Comparison of ENCODE assay signal across 1 cellular context in the genomic region with DNA sequence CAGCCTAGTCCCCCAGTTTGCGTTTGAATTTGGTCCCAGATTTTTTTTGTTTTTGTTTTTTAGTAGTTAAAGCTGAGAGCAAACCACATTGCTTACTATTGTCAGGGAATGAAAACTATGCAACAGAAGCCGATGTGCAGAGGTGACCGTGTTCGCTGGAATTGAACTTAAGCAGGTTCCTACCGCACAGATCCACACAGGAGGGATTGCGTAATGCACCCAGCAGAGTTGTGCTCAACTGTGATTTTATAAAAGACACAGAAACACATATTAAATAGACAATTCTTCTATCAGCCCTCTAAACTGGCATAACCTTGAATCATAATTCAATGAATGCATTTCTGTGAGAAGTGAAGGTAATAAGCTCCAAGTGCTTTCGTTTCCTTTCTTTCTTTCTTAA.
TF ChIP-seq lines count a peak whose summit lies in the region.

No MANE protein-coding gene starts in this region.

TF ChIP-seq in SK-N-SH treated with all-trans-retinoic acid at 6 μM for 48 hours, 23 proteins besides CTCF, POLR2A, EP300 and RAD21 (continued from another document):
- TF ChIP-seq CREB5 (CRISPR knock-in tag; IDR thresholded peaks at IDR 0.05; ENCODE audit: low read depth) = no peak
- no peak for TF ChIP-seq ISL1 (CRISPR knock-in tag; IDR thresholded peaks at IDR 0.05)
